In genomic region chr20:46350986-46351267, GRCh38 we compare ENCODE assay signal across 10 cellular contexts. TPM values are rescaled to one million over a fixed set of nuclear protein-coding genes. Genes with fewer than 3 reads are reported as not detected.
A peak's percentile ranks its signal among the peaks of the same experiment; 100 is the strongest.
DNase-seq lines count a peak whose midpoint lies in the region; ATAC-seq and TF ChIP-seq lines count a peak whose summit lies in the region.
"Had no signal": no experiment of that assay in that cellular context is flagged by ENCODE, and none has a peak within 500 bp of the region (broad histone marks: within the 10 kb centered on the region; RNA-seq: fewer than 3 reads in every experiment).

No MANE protein-coding gene starts in this region.

- H2AFZ ChIP-seq in PC-3 (ENCODE audit: low read length): no peak overlapping the region

- H3K36me3 Mint-ChIP-seq in osteocyte (ENCODE audit: unreplicated experiment): peaks cover 12% of the 10 kb centered on the region

- H3K27me3 Mint-ChIP-seq in osteocyte (ENCODE audit: unreplicated experiment): no peaks in the 10 kb centered on the region

- no peaks in the 10 kb centered on the region for H3K79me2 ChIP-seq in PC-3 (ENCODE audit: low read length)

- H3K9me3 Mint-ChIP-seq in osteocyte (ENCODE audit: unreplicated experiment): no peaks in the 10 kb centered on the region

- no peaks in the 10 kb centered on the region for H3K27me3 ChIP-seq in PC-3 (ENCODE audit: low read length)
- no peaks in the 10 kb centered on the region for H3K27me3 ChIP-seq in dorsolateral prefrontal cortex

- H3K27ac Mint-ChIP-seq in osteocyte (ENCODE audit: unreplicated experiment): peak overlapping the region; percentile 95

- 0 out of 2 replicates have a peak overlapping the region, but pooled peaks have one; percentile 12 for H3K27ac ChIP-seq in PC-3 (ENCODE audit: low read length)
- H3K27ac ChIP-seq in dorsolateral prefrontal cortex: peak overlapping the region in 53 of 59 donors; percentile 14 to 92 (median 66)
- H3K27ac ChIP-seq: thoracic aorta had no signal

- H3K9ac ChIP-seq in ES-I3 (ENCODE audit: low read depth, low read length): peak overlapping the region; percentile 13; the same call in 1 of the 2 replicates
- H3K9ac ChIP-seq in PC-3 (ENCODE audit: low read length): no peak overlapping the region

- intact Hi-C loops in PC-3 (cut with micrococcal nuclease): no loop called here
- intact Hi-C loops in dorsolateral prefrontal cortex (cut with DNase I): no loop called here

- H3K4me3 Mint-ChIP-seq in osteocyte (ENCODE audit: unreplicated experiment): no peak overlapping the region

- H3K9me2 ChIP-seq in PC-3 (replicated peaks; ENCODE audit: low read length): no peaks in the 10 kb centered on the region

- H3K9me3 ChIP-seq in ES-I3 (ENCODE audit: control insufficient read depth, insufficient read depth, low read length): no peaks in the 10 kb centered on the region
- H3K9me3 ChIP-seq in PC-3 (ENCODE audit: low read length): no peaks in the 10 kb centered on the region
- H3K9me3 ChIP-seq: thoracic aorta had no signal

- no peaks in the 10 kb centered on the region for H3F3A ChIP-seq in PC-3 (ENCODE audit: low read length, unreplicated experiment)

- POLR2A ChIA-PET in PC-3 (lab: Charles Lee; ENCODE audit: unreplicated experiment): no interaction called here

- H3K4me1 ChIP-seq in ES-I3 (ENCODE audit: insufficient read depth, low read length) (peaks cover 25% of the 10 kb centered on the region), PC-3 (ENCODE audit: insufficient read depth, low read length) (peaks cover 14% of the 10 kb centered on the region; the same call in 1 of the 2 replicates)

- H3K4me1 Mint-ChIP-seq in osteocyte (ENCODE audit: unreplicated experiment): peaks cover 29% of the 10 kb centered on the region

- no TSS peak for BruUV-seq in PC-3 (replicated peaks; lab: Mats Ljungman, UMichigan)

- ATAC-seq in PC-3 (no peak), GM18873 (IDR thresholded peaks at IDR 0.05; ENCODE audit: low FRiP score, unreplicated experiment) (no peak), GM19395 (IDR thresholded peaks at IDR 0.05; ENCODE audit: unreplicated experiment) (no peak)

- DNase-seq in PC-3: no peak
- no peak for DNase-seq in dorsolateral prefrontal cortex
- DNase-seq in osteocyte (ENCODE audit: extremely low spot score, unreplicated experiment): no peak
- no peak for DNase-seq in NCI-H748 treated with DMSO at 0.1 percent for 48 hours (lab: John Stamatoyannopoulos, UW)
- DNase-seq in DMS79 treated with DMSO at 0.1 percent for 48 hours (lab: John Stamatoyannopoulos, UW): no peak
- DNase-seq: RPMI8226 had no signal

- H3K4me3 ChIP-seq in PC-3 (ENCODE audit: low read length): no peak overlapping the region
- H3K4me3 ChIP-seq in dorsolateral prefrontal cortex: no peak overlapping the region
- H3K4me3 ChIP-seq: thoracic aorta had no signal

- no peak overlapping the region for H3K4me2 ChIP-seq in PC-3 (ENCODE audit: low read length)

- CTCF ChIA-PET in PC-3 (lab: Charles Lee): no interaction called here

- TF ChIP-seq CTCF in PC-3 (conservative IDR thresholded peaks at IDR 0.05; ENCODE audit: low read depth, low read length): no peak
- peak in 4 of 56 donors; percentile 10 to 16 (median 13) for TF ChIP-seq CTCF in dorsolateral prefrontal cortex (IDR thresholded peaks at IDR 0.05 in 54 of 56, conservative IDR thresholded peaks at IDR 0.05 in 2 of 56; ENCODE audit: low read depth in 1 of 56, partially characterized antibody in 56 of 56)
- TF ChIP-seq CTCF in osteocyte (IDR thresholded peaks at IDR 0.05): no peak

- no peaks in the 10 kb centered on the region for H4K20me1 ChIP-seq in PC-3 (ENCODE audit: low read length)

- H3K36me3 ChIP-seq in ES-I3 (ENCODE audit: insufficient read depth, low read length) (no peaks in the 10 kb centered on the region; the same call in 1 of the 2 replicates), PC-3 (ENCODE audit: low read depth, low read length) (peaks cover 10% of the 10 kb centered on the region; the same call in 1 of the 2 replicates)

RNA-seq across cellular contexts. Expression of gene CDH22, which starts 42.6 kb away (rescaled TPM):
- total RNA-seq in PC-3 (2014; rRNA removed) (not detected in 2 replicates), dorsolateral prefrontal cortex (10 to 100 TPM in 119 of 120 experiments, 1 to 10 TPM in 1; 6.7 to 71.8 (median 34.0) TPM), osteocyte (not detected in 2 replicates)
- total RNA-seq: thoracic aorta had no signal

RNA-seq across cellular contexts. Expression of gene ELMO2, which starts 55.5 kb away (rescaled TPM):
- total RNA-seq in PC-3 (2014; rRNA removed): 29.0 and 32.3 TPM in 2 replicates
- 100 to 1,000 TPM in 49 of 120 experiments, 10 to 100 TPM in 71; 74.1 to 143 (median 97.3) TPM for total RNA-seq in dorsolateral prefrontal cortex
- total RNA-seq in osteocyte: 48.8 and 57.8 TPM in 2 replicates
